In genomic region chr6:15627829-15628228, GRCh38 we compare ENCODE assay signal across 1 cellular context.
TF ChIP-seq lines count a peak whose summit lies in the region.

No MANE protein-coding gene starts in this region.

TF ChIP-seq in HepG2, 621 proteins besides CTCF, POLR2A, EP300 and RAD21:
- no peak for TF ChIP-seq ZNF580 (CRISPR knock-in tag; IDR thresholded peaks at IDR 0.05; ENCODE audit: borderline replicate concordance, low read depth)
- no peak for TF ChIP-seq ZNF605 (CRISPR knock-in tag; IDR thresholded peaks at IDR 0.05)
- TF ChIP-seq LCORL (IDR thresholded peaks at IDR 0.05): no peak
- TF ChIP-seq LCORL (CRISPR knock-in tag; IDR thresholded peaks at IDR 0.05): no peak
- TF ChIP-seq FOXA1 (IDR thresholded peaks at IDR 0.05): no peak
- no peak for TF ChIP-seq FOXA1 (CRISPR knock-in tag; IDR thresholded peaks at IDR 0.05)
- no peak for TF ChIP-seq RBM22 (optimal IDR thresholded peaks at IDR 0.05; ENCODE audit: low read length)
- no peak for TF ChIP-seq ZNF124 (CRISPR knock-in tag; IDR thresholded peaks at IDR 0.05)
- no peak for TF ChIP-seq ZNF614 (CRISPR knock-in tag; IDR thresholded peaks at IDR 0.05; ENCODE audit: borderline replicate concordance)
- TF ChIP-seq KDM4B (CRISPR knock-in tag; IDR thresholded peaks at IDR 0.05): no peak
- no peak for TF ChIP-seq SMC3 (IDR thresholded peaks at IDR 0.05; ENCODE audit: low read length)
- no peak for TF ChIP-seq NFYB (CRISPR knock-in tag; IDR thresholded peaks at IDR 0.05)
- no peak for TF ChIP-seq CEBPG (CRISPR knock-in tag; IDR thresholded peaks at IDR 0.05)
- no peak for TF ChIP-seq ZNF616 (CRISPR knock-in tag; IDR thresholded peaks at IDR 0.05; ENCODE audit: low read depth)
- TF ChIP-seq ZSCAN12 (CRISPR knock-in tag; IDR thresholded peaks at IDR 0.05): no peak
- no peak for TF ChIP-seq MBD4 (IDR thresholded peaks at IDR 0.05; ENCODE audit: borderline replicate concordance, low read length)
